In the genomic region with DNA sequence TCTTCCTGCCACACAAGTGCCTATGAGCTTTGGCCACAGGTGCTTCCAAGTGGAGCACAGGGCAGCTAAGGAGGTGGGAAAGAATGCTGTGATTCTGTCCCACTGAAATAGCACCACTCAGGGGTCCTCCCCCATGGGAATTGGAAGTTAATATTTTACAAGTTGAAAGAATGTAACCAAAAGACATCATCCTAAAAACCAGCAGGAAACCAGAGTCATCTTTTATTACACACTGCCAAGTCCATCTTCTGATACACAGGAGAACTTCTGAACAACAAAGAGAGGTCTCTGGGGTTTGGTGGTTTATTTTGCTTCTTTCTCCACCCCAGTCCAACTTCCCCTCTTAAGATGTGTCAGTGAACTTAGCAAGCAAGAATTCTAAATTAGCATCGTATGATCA, we compare ENCODE assay signal across 16 cellular contexts. TPM values are rescaled to one million over a fixed set of nuclear protein-coding genes. Genes with fewer than 3 reads are reported as not detected.
"Had no signal": no experiment of that assay in that cellular context is flagged by ENCODE, and none has a peak within 500 bp of the region (broad histone marks: within the 10 kb centered on the region; RNA-seq: fewer than 3 reads in every experiment).

No MANE protein-coding gene starts in this region.

- H3K27ac ChIP-seq: psoas muscle, sigmoid colon had no signal

- H3K4me1 Mint-ChIP-seq: immature natural killer cell; naive thymus-derived CD4-positive, alpha-beta T cell; T-helper 17 cell had no signal

- H3K4me3 Mint-ChIP-seq: brain; immature natural killer cell; naive thymus-derived CD4-positive, alpha-beta T cell; T-helper 17 cell had no signal

- H3K27ac Mint-ChIP-seq: activated naive CD4-positive, alpha-beta T cell treated with anti-CD3 and anti-CD28 coated beads, Interleukin-2, amount 50 U/mL, for 72 hours; brain; immature natural killer cell; naive thymus-derived CD4-positive, alpha-beta T cell; T-helper 17 cell had no signal

- H3K27me3 ChIP-seq: sigmoid colon had no signal

- DNase-seq: activated CD4-positive, alpha-beta T cell treated with anti-CD3 and anti-CD28 coated beads, Interleukin-2, amount 50 U/mL, for 1 hour; activated CD4-positive, CD25-positive, alpha-beta regulatory T cell; amniotic stem cell; cerebellar nuclear complex; foreskin fibroblast; immature natural killer cell; naive thymus-derived CD4-positive, alpha-beta T cell; nucleus accumbens; psoas muscle; sigmoid colon; stimulated activated CD4-positive, alpha-beta T cell treated with anti-CD3 and anti-CD28 coated beads, Interleukin-2, amount 100 ng/mL, for 48 hours; stimulated activated naive CD8-positive, alpha-beta T cell treated with anti-CD3 and anti-CD28 coated beads, Interleukin-15, Interleukin-2, amounts not matched to agents 100 U/mL and 50 U/mL, for 24 hours; T-helper 17 cell had no signal

- H3K4me3 ChIP-seq: lung, psoas muscle, sigmoid colon had no signal

- H3K36me3 ChIP-seq: sigmoid colon had no signal

- ATAC-seq: activated naive CD4-positive, alpha-beta T cell treated with anti-CD3 and anti-CD28 coated beads, Interleukin-2, amount 50 U/mL, for 72 hours; naive thymus-derived CD4-positive, alpha-beta T cell; psoas muscle; stimulated activated naive CD8-positive, alpha-beta T cell treated with anti-CD3 and anti-CD28 coated beads, Interleukin-15, Interleukin-2, amounts not matched to agents 100 U/mL and 50 U/mL, for 24 hours; T-helper 17 cell had no signal

RNA-seq across cellular contexts. Expression of a gene that starts 47.7 kb away (rescaled TPM):
- total RNA-seq: activated naive CD4-positive, alpha-beta T cell treated with anti-CD3 and anti-CD28 coated beads, Interleukin-2, amount 50 U/mL, for 72 hours; T-helper 17 cell had no signal
- polyA plus RNA-seq: immature natural killer cell; naive thymus-derived CD4-positive, alpha-beta T cell had no signal
